Comparison of ENCODE assay signal across 7 cellular contexts in genomic region chr14:21476526-21476924, GRCh38. TPM values are rescaled to one million over a fixed set of nuclear protein-coding genes. Genes with fewer than 3 reads are reported as not detected.
DNase-seq lines count a peak whose midpoint lies in the region; ATAC-seq and TF ChIP-seq lines count a peak whose summit lies in the region.

No MANE protein-coding gene starts in this region.

- TF ChIP-seq CTCF in RWPE2 (IDR thresholded peaks at IDR 0.05; ENCODE audit: poor library complexity, severe bottlenecking) = no peak
- no peak for TF ChIP-seq CTCF in astrocyte of the cerebellum (IDR thresholded peaks at IDR 0.05; ENCODE audit: low read depth, low read length, missing control alignments)
- TF ChIP-seq CTCF in spleen (IDR thresholded peaks at IDR 0.05 in 8 of 11, conservative IDR thresholded peaks at IDR 0.05 in 3 of 11) = no peak
- no peak for TF ChIP-seq CTCF in GM20000 (IDR thresholded peaks at IDR 0.05; ENCODE audit: extremely low read depth, missing control alignments)

- H3K27me3 ChIP-seq in RWPE2 (ENCODE audit: insufficient read depth, poor library complexity, severe bottlenecking) (no peaks in the 10 kb centered on the region), spleen (replicated peaks in 1 of 7) (no peaks in the 10 kb centered on the region)

- peak; percentile 45 for ATAC-seq in GM18502 (IDR thresholded peaks at IDR 0.05; ENCODE audit: poor library complexity, unreplicated experiment)
- peak; percentile 33 for ATAC-seq in HG02763 (IDR thresholded peaks at IDR 0.05; ENCODE audit: unreplicated experiment)
- ATAC-seq in RWPE2 (ENCODE audit: low read depth) = peak; percentile 78

- H3K36me3 ChIP-seq in RWPE2 (ENCODE audit: low read depth) (peaks cover 60% of the 10 kb centered on the region), spleen (peaks cover 0 to 57% (median 22%) of the 10 kb centered on the region in 6 donors)

- DNase-seq in RWPE2 (ENCODE audit: low spot score) = peak; percentile 92
- peak; percentile 31 for DNase-seq in astrocyte of the cerebellum (ENCODE audit: low read depth)
- peak; percentile 95 for DNase-seq in spleen
- no peak for DNase-seq in GM20000 (ENCODE audit: low spot score)

- H3K4me3 ChIP-seq in RWPE2 (ENCODE audit: severe bottlenecking) (peak overlapping the region; percentile 84), astrocyte of the cerebellum (ENCODE audit: low read depth, low read length) (peak overlapping the region; percentile 99), iPS-18c (ENCODE audit: insufficient read depth, low read depth, low read length) (peak overlapping the region; percentile 74), spleen (peak overlapping the region; percentile 49 to 93 (median 86))

- no peak for TF ChIP-seq POLR2A in spleen (IDR thresholded peaks at IDR 0.05)

- peaks cover 5% of the 10 kb centered on the region for H3K4me1 ChIP-seq in RWPE2 (ENCODE audit: insufficient read depth, poor library complexity, severe bottlenecking)
- peaks cover 19 to 65% (median 37%) of the 10 kb centered on the region in 6 donors for H3K4me1 ChIP-seq in spleen

- 0 to 2% (median 1%) methylated on average over 13 to 27 of the region's 27 CpGs for WGBS in spleen, 5 donors

- H3K9me3 ChIP-seq in RWPE2 (ENCODE audit: severe bottlenecking) (no peaks in the 10 kb centered on the region), iPS-18c (ENCODE audit: control insufficient read depth, insufficient read depth, low read length) (no peaks in the 10 kb centered on the region), spleen (no peaks in the 10 kb centered on the region)

- in situ Hi-C loops in astrocyte of the cerebellum (cut with HindIII; ENCODE audit: low sequenced_read_pairs) = no loop called here

- intact Hi-C loops in spleen (cut with DNase I; ENCODE audit: low total_unique reads) = no loop called here

- peak overlapping the region; percentile 60 for H3K27ac ChIP-seq in RWPE2 (ENCODE audit: poor library complexity, severe bottlenecking)
- peak overlapping the region; percentile 63 to 96 (median 92) for H3K27ac ChIP-seq in spleen

RNA-seq across cellular contexts. Expression of gene RAB2B, which starts 0.2 kb away (rescaled TPM):
- 10 to 100 TPM; 21.5 to 34.2 (median 29.3) TPM for total RNA-seq in spleen
- polyA plus RNA-seq in spleen = 10 to 100 TPM in 2 of 3 donors, 1 to 10 TPM in 1; 7.2 to 19.9 (median 12.2) TPM

RNA-seq across cellular contexts. Expression of gene TOX4, which starts 0.5 kb away (rescaled TPM):
- total RNA-seq in spleen = 10 to 100 TPM; 45.7 to 70.8 (median 65.1) TPM
- 10 to 100 TPM in 2 of 3 donors, 1 to 10 TPM in 1; 9.9 to 17.5 (median 12.1) TPM for polyA plus RNA-seq in spleen

RNA-seq across cellular contexts. Expression of gene CHD8, which starts 20.6 kb away (rescaled TPM):
- total RNA-seq in spleen = 10 to 100 TPM; 83.9 to 99.4 (median 90.8) TPM
- 10 to 100 TPM; 23.8 to 38.2 (median 30.5) TPM for polyA plus RNA-seq in spleen

RNA-seq across cellular contexts. Expression of gene METTL3, which starts 34.6 kb away (rescaled TPM):
- 10 to 100 TPM; 52.0 to 88.7 (median 64.8) TPM for total RNA-seq in spleen
- 10 to 100 TPM; 46.2 to 61.1 (median 47.7) TPM for polyA plus RNA-seq in spleen

RNA-seq across cellular contexts. Expression of gene SALL2, which starts 49.6 kb away (rescaled TPM):
- total RNA-seq in spleen = 1 to 10 TPM; 2.7 to 6.7 (median 4.6) TPM
- 1 to 10 TPM in 1 of 3 donors, under 1 TPM in 2; 0.76 to 1.1 (median 0.93) TPM for polyA plus RNA-seq in spleen
